In genomic region chr2:30398488-30398887, GRCh38 we compare ENCODE assay signal across 1 cellular context.
TF ChIP-seq lines count a peak whose summit lies in the region.

No MANE protein-coding gene starts in this region.

TF ChIP-seq in GM12891, 5 proteins besides CTCF, POLR2A, EP300 and RAD21:
- TF ChIP-seq PAX5 (IDR thresholded peaks at IDR 0.05; ENCODE audit: insufficient read depth, low read length, severe bottlenecking) (no peak), POLR2AphosphoS5 (IDR thresholded peaks at IDR 0.05; ENCODE audit: low read depth, low read length) (no peak), SPI1 (IDR thresholded peaks at IDR 0.05; ENCODE audit: low read depth, low read length) (no peak), TAF1 (IDR thresholded peaks at IDR 0.05; ENCODE audit: low read depth, low read length) (no peak), POU2F2 (IDR thresholded peaks at IDR 0.05; ENCODE audit: low read depth, low read length) (no peak)
